ENCODE assay signal across 8 cellular contexts in the genomic region with DNA sequence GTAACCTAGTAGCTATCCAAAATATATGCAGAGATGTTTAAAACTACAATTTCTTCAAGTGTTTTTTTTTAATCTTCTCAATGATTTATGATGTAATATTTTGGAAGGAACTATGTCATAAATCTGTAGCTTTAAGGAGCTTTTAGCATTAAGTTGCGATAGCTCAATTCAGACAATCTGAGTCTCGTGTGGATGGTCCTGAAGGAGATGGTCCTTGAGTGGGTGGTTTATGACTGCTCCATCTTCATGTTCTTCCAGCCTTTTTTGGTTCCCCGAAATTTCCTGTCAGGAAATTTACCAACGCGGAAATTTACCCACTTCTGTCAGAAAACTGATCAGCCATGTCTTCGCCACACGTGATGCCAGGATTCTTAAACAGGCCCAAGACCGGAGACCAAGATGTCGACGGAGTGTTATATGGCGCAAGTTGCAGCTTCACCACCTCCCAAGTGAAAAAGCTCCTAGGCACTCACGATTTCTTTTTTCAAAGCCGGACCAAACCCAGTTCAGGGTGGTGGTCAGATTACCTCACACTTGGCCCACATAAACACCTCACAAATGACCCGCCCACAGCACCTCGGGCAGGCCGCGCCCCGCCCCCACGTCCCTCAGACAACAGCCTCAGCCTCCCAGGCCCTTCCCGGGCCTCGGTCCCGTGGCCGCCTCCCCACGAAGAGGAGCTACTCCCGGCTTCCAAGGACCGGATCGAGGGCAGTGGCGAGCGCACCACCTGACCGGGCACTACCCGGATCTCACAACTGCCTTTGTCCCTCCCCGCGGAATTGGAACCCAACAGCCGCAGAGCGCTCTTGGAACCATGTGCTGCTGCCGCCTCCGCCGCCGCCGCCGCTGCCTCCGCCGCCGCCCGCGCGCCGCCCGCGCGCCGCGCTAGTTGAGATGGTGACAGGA. TPM values are rescaled to one million over a fixed set of nuclear protein-coding genes. Genes with fewer than 3 reads are reported as not detected.
DNase-seq lines count a peak whose midpoint lies in the region; ATAC-seq and TF ChIP-seq lines count a peak whose summit lies in the region.

TSS of gene MORC2 (minus strand) at position 760 of the 909 bp plus-strand sequence. CDS start 885 bp downstream, outside the sequence.

- RAD21 ChIA-PET in HCT116 (lab: Charles Lee; ENCODE audit: low non-redundant PET in 1 of 2, low total read pairs in 2 of 2, uncharacterized antibody in 2 of 2, unreplicated experiment in 2 of 2), result interaction anchor here in 1 of 2 experiments (1.0 kb wide), 1 partner anchor 114 kb away, joined by 3 read pairs; no protein-coding TSS in a partner anchor

- H4K20me1 ChIP-seq in HCT116 (ENCODE audit: insufficient read depth), result no peaks in the 10 kb centered on the region

- peak within 1 kb of the TSS; percentile 93 for H3K4me2 ChIP-seq in HCT116 (ENCODE audit: low read length)

- peaks cover 40% of the 10 kb centered on the region for H3K79me2 ChIP-seq in HCT116 (ENCODE audit: insufficient read depth, low read length)

- no peak for TF ChIP-seq RAD21 in HCT116 (IDR thresholded peaks at IDR 0.05; ENCODE audit: low read depth)

- H3K27ac ChIP-seq in HCT116 (ENCODE audit: low read depth, low read length) (peak within 1 kb of the TSS; percentile 92), right atrium auricular region (peak within 1 kb of the TSS; percentile 93 to 96), psoas muscle (peak within 1 kb of the TSS; percentile 94)

- intact Hi-C loops in HCT116 (cut with micrococcal nuclease) (loop anchor here (5.0 kb wide), 2 partner anchors 114 to 344 kb away; partner anchors contain the start of gene SMTN), psoas muscle (cut with DNase I) (loop anchor here (2.0 kb wide), 2 partner anchors 115 to 117 kb away; no protein-coding TSS in a partner anchor)

- H3K27me3 ChIP-seq in HCT116 (ENCODE audit: insufficient read depth, low read length), result no peaks in the 10 kb centered on the region
- no peaks in the 10 kb centered on the region for H3K27me3 ChIP-seq in MG63
- no peaks in the 10 kb centered on the region for H3K27me3 ChIP-seq in adipocyte (replicated peaks; ENCODE audit: control insufficient read depth, insufficient read depth, low read length)
- H3K27me3 ChIP-seq in right atrium auricular region, result no peaks in the 10 kb centered on the region
- no peaks in the 10 kb centered on the region for H3K27me3 ChIP-seq in psoas muscle (ENCODE audit: insufficient read depth in 3 of 3, low read length in 2 of 3)

- no peak for TF ChIP-seq POLR2A in HCT116 (IDR thresholded peaks at IDR 0.05; ENCODE audit: borderline replicate concordance, extremely low read depth, insufficient read depth, insufficient read length)

- TSS peak; percentile 63 for BruUV-seq in HCT116 (replicated peaks; lab: Mats Ljungman, UMichigan)

- TF ChIP-seq CTCF in HCT116 (IDR thresholded peaks at IDR 0.05 in 2 of 3, conservative IDR thresholded peaks at IDR 0.05 in 1 of 3; ENCODE audit: borderline replicate concordance in 1 of 3, insufficient read depth in 1 of 3, low read depth in 2 of 3, low read length in 2 of 3) (no peak), right atrium auricular region (IDR thresholded peaks at IDR 0.05) (no peak), psoas muscle (IDR thresholded peaks at IDR 0.05) (no peak)

- H3K36me3 ChIP-seq in HCT116 (ENCODE audit: control insufficient read depth in 1 of 2, insufficient read depth in 2 of 2, low read length in 2 of 2) (peaks cover 6 to 38% of the 10 kb centered on the region in 2 experiments), MG63 (peaks cover 76% of the 10 kb centered on the region), adipocyte (ENCODE audit: control insufficient read depth, insufficient read depth, low read length, severe bottlenecking) (peaks cover 17% of the 10 kb centered on the region), right atrium auricular region (peaks cover 21% of the 10 kb centered on the region), psoas muscle (ENCODE audit: insufficient read depth in 1 of 2, low read depth in 1 of 2) (peaks cover 8 to 19% of the 10 kb centered on the region in 2 donors)

- POLR2A ChIA-PET in HCT116 (lab: Charles Lee), result interaction anchor here (0.7 to 3.1 kb wide), 7 partner anchors 9 to 139 kb away, joined by 3 to 10 read pairs (median 6); partner anchors contain the start of genes SELENOM and SMTN

- peak; percentile 43 for ATAC-seq in HCT116
- peak; percentile 50 to 74 (median 66) for ATAC-seq in psoas muscle

- 14 to 19% (median 14%) methylated on average over 48 to 53 of the region's 53 CpGs for WGBS in psoas muscle, 3 donors

- H3K9me2 ChIP-seq in HCT116 (ENCODE audit: insufficient read depth), result no peaks in the 10 kb centered on the region

- H3K4me1 ChIP-seq in HCT116 (ENCODE audit: control insufficient read depth in 1 of 2, insufficient read depth in 2 of 2, low read length in 2 of 2) (peaks cover 9 to 22% of the 10 kb centered on the region in 2 experiments), adipocyte (ENCODE audit: control insufficient read depth, insufficient read depth, low read length) (peaks cover 25% of the 10 kb centered on the region), right atrium auricular region (peaks cover 0 to 36% of the 10 kb centered on the region in 2 donors), psoas muscle (peaks cover 48% of the 10 kb centered on the region)

- DNase-seq in NCI-H2081 (lab: John Stamatoyannopoulos, UW), result peak; percentile 30 to 71
- DNase-seq in NCI-H2081 treated with DMSO at 0.1 percent for 48 hours (lab: John Stamatoyannopoulos, UW), result no peak
- no peak for DNase-seq in HCT116 (ENCODE audit: low read depth, low spot score)
- DNase-seq in MG63, result peak; percentile 72
- no peak for DNase-seq in adipocyte (ENCODE audit: low read depth)
- DNase-seq in right atrium auricular region (ENCODE audit: low spot score), result peak; percentile 59
- peak; percentile 69 to 88 for DNase-seq in psoas muscle
- no peak for DNase-seq in T-helper 9 cell

- no peak within 1 kb of the TSS for H2AFZ ChIP-seq in HCT116 (ENCODE audit: low read depth, low read length, poor library complexity, severe bottlenecking)

- H3K9ac ChIP-seq in HCT116 (ENCODE audit: low read length) (peak within 1 kb of the TSS; percentile 83), adipocyte (ENCODE audit: low read length) (peak within 1 kb of the TSS; percentile 92)

- CTCF ChIA-PET in HCT116 (lab: Charles Lee), result interaction anchor here (1.7 to 3.8 kb wide), 3 partner anchors 113 to 139 kb away, joined by 4 to 15 read pairs (median 9); partner anchors contain the start of genes SELENOM and SMTN

- H3K4me3 ChIP-seq in HCT116 (replicated peaks in 1 of 2; ENCODE audit: low read depth in 1 of 2, low read length in 2 of 2), result peak within 1 kb of the TSS; percentile 72 to 83
- peak within 1 kb of the TSS; percentile 65 for H3K4me3 ChIP-seq in MG63
- peak within 1 kb of the TSS; percentile 87 for H3K4me3 ChIP-seq in adipocyte (ENCODE audit: low read length)
- H3K4me3 ChIP-seq in right atrium auricular region, result peak within 1 kb of the TSS; percentile 64 to 68
- H3K4me3 ChIP-seq in psoas muscle, result peak within 1 kb of the TSS; percentile 86

- H3K9me3 ChIP-seq in HCT116 (ENCODE audit: control insufficient read depth in 1 of 2, insufficient read depth in 1 of 2, low read depth in 1 of 2, low read length in 2 of 2), result peaks cover 21 to 38% of the 10 kb centered on the region in 2 experiments; a peak in 3 of 4 replicates
- H3K9me3 ChIP-seq in MG63, result peaks cover 45% of the 10 kb centered on the region
- H3K9me3 ChIP-seq in adipocyte (ENCODE audit: control insufficient read depth, low read length), result no peaks in the 10 kb centered on the region
- H3K9me3 ChIP-seq in right atrium auricular region, result peaks cover 0 to 30% of the 10 kb centered on the region in 2 donors
- H3K9me3 ChIP-seq in psoas muscle, result no peaks in the 10 kb centered on the region

TF ChIP-seq in HCT116, 20 proteins besides CTCF, POLR2A, EP300 and RAD21:
- TF ChIP-seq CBX3 (IDR thresholded peaks at IDR 0.05; ENCODE audit: low read depth) (peak; percentile 63), TCF7L2 (IDR thresholded peaks at IDR 0.05; ENCODE audit: borderline replicate concordance, extremely low read depth, insufficient read depth, insufficient read length) (no peak)

RNA-seq across cellular contexts. Expression of gene MORC2, which starts in this region (rescaled TPM):
- 25.4 TPM for total RNA-seq in HCT116 (2021; ENCODE audit: unreplicated experiment)
- 27.3 and 28.5 TPM in 2 replicates for polyA plus RNA-seq in HCT116 (2012)
- total RNA-seq in MG63 (2014; rRNA removed; shearing (Covaris generic); ENCODE audit: low replicate concordance), result 18.9 and 32.4 TPM in 2 replicates
- total RNA-seq in right atrium auricular region, result 10 to 100 TPM; 20.1 to 21.0 TPM
- 10 to 100 TPM; 21.5 to 35.9 (median 31.2) TPM for total RNA-seq in psoas muscle
- 10 to 100 TPM; 15.6 to 34.7 (median 20.8) TPM for polyA plus RNA-seq in psoas muscle

Comparison
In these comparisons a context has a peak if more than half of its experiments do, and no peak if none do; other contexts are left out.
1. DNase-seq: peak in NCI-H2081 (2 of 2), MG63 (single experiment), right atrium auricular region (single experiment) and psoas muscle (2 of 2); none in NCI-H2081 treated with DMSO at 0.1 percent for 48 hours (single experiment), HCT116 (single experiment), adipocyte (single experiment) and T-helper 9 cell (single experiment).
2. Peak in every context shown above with its lines, with median percentiles within 50 percentile points of each other: H3K27ac ChIP-seq and H3K4me3 ChIP-seq.